Comparison of ENCODE assay signal across 21 cellular contexts in genomic region chr11:104892723-104893511, GRCh38. TPM values are rescaled to one million over a fixed set of nuclear protein-coding genes. Genes with fewer than 3 reads are reported as not detected.
DNase-seq lines count a peak whose midpoint lies in the region; FAIRE-seq and TF ChIP-seq lines count a peak whose summit lies in the region.
"Had no signal": no experiment of that assay in that cellular context is flagged by ENCODE, and none has a peak within 500 bp of the region (broad histone marks: within the 10 kb centered on the region; RNA-seq: fewer than 3 reads in every experiment).

No MANE protein-coding gene starts in this region.

- H3K9me1 ChIP-seq in endothelial cell of umbilical vein (replicated peaks; ENCODE audit: control insufficient read depth, extremely low read depth, insufficient read depth, low read length), result no peaks in the 10 kb centered on the region

- no peaks in the 10 kb centered on the region for H3K27me3 ChIP-seq in endothelial cell of umbilical vein (ENCODE audit: control insufficient read depth in 2 of 2, insufficient read depth in 2 of 2, low read length in 2 of 2)
- no peaks in the 10 kb centered on the region for H3K27me3 ChIP-seq in neuronal stem cell (ENCODE audit: control insufficient read depth in 3 of 3, insufficient read depth in 3 of 3, low read depth in 1 of 3, low read length in 3 of 3)
- H3K27me3 ChIP-seq: dorsolateral prefrontal cortex had no signal

- POLR2A ChIA-PET in endothelial cell of umbilical vein (lab: Charles Lee), result no interaction called here

- no peak overlapping the region for H4K91ac ChIP-seq in neuronal stem cell (ENCODE audit: low read depth, low read length, poor library complexity)

- no peak overlapping the region for H3K4me3 ChIP-seq in AG10803 (ENCODE audit: low read length)
- H3K4me3 ChIP-seq in endothelial cell of umbilical vein (replicated peaks in 1 of 3; ENCODE audit: insufficient read depth in 1 of 3, low read depth in 1 of 3, low read length in 3 of 3), result no peak overlapping the region
- no peak overlapping the region for H3K4me3 ChIP-seq in neuronal stem cell (ENCODE audit: low read length in 2 of 2)
- H3K4me3 ChIP-seq: A549, dorsolateral prefrontal cortex, prostate gland had no signal

- dilution Hi-C loops in endothelial cell of umbilical vein (cut with MboI; ENCODE audit: extremely low pct_ligation_motif_present, low sequenced_read_pairs), result no loop called here

- FAIRE-seq in endothelial cell of umbilical vein (lab: Jason Lieb, UNC), result peak; percentile 93
- FAIRE-seq: A549 had no signal

- H3K4me2 ChIP-seq in endothelial cell of umbilical vein (ENCODE audit: insufficient read depth, low read length), result peak overlapping the region; percentile 79
- no peak overlapping the region for H3K4me2 ChIP-seq in neuronal stem cell (ENCODE audit: insufficient read depth, low read length, poor library complexity, severe bottlenecking)
- H3K4me2 ChIP-seq: A549, KMS-11 had no signal

- intact Hi-C loops in endothelial cell of umbilical vein (cut with micrococcal nuclease) (no loop called here), head of caudate nucleus (cut with DNase I) (no loop called here)

- no peak overlapping the region for H2BK12ac ChIP-seq in neuronal stem cell (ENCODE audit: low read length)

- no TSS peak for BruUV-seq in endothelial cell of umbilical vein (replicated peaks; lab: Mats Ljungman, UMichigan)

- H3K36me3 ChIP-seq in endothelial cell of umbilical vein (ENCODE audit: control insufficient read depth in 2 of 2, extremely low read depth in 1 of 2, insufficient read depth in 2 of 2, low read length in 2 of 2), result no peaks in the 10 kb centered on the region
- H3K36me3 ChIP-seq in neuronal stem cell (replicated peaks in 1 of 2; ENCODE audit: control insufficient read depth in 2 of 2, insufficient read depth in 2 of 2, low read length in 2 of 2), result no peaks in the 10 kb centered on the region
- H3K36me3 ChIP-seq: prostate gland had no signal

- CTCF ChIA-PET in endothelial cell of umbilical vein (lab: Charles Lee), result interaction anchor here (0.9 to 1.6 kb wide), 3 partner anchors 11 to 971 kb away, joined by 3 to 5 read pairs (median 3); no protein-coding TSS in a partner anchor

- H3K4me1 ChIP-seq in endothelial cell of umbilical vein (ENCODE audit: control insufficient read depth, extremely low read depth, insufficient read depth, low read length) (peaks cover 45% of the 10 kb centered on the region), neuronal stem cell (ENCODE audit: control insufficient read depth in 2 of 2, insufficient read depth in 1 of 2, low read depth in 1 of 2, low read length in 2 of 2) (no peaks in the 10 kb centered on the region)
- H3K4me1 ChIP-seq: A549, prostate gland had no signal

- H2BK5ac ChIP-seq in neuronal stem cell (ENCODE audit: low read length), result no peak overlapping the region

- H2BK15ac ChIP-seq in neuronal stem cell (ENCODE audit: low read length), result no peak overlapping the region

- no peak overlapping the region for H3K4ac ChIP-seq in neuronal stem cell (ENCODE audit: low read length)

- no peaks in the 10 kb centered on the region for H3K9me3 ChIP-seq in endothelial cell of umbilical vein (replicated peaks; ENCODE audit: control insufficient read depth, insufficient read depth, low read length)
- H3K9me3 ChIP-seq in neuronal stem cell (replicated peaks in 1 of 2; ENCODE audit: control insufficient read depth in 2 of 2, insufficient read depth in 1 of 2, low read depth in 1 of 2, low read length in 2 of 2), result no peaks in the 10 kb centered on the region
- H3K9me3 ChIP-seq: A549, prostate gland had no signal

- no peak overlapping the region for H3K18ac ChIP-seq in neuronal stem cell (ENCODE audit: low read length)

- no CpG with 5 or more reads among the region's 3 CpGs for WGBS in neuronal stem cell (ENCODE audit: extremely low coverage in 2 of 2, insufficient read length in 2 of 2, insufficient replicate concordance in 1 of 2), 2 donors

- no peaks in the 10 kb centered on the region for H3K79me2 ChIP-seq in endothelial cell of umbilical vein (ENCODE audit: control insufficient read depth, insufficient read depth, low read length)

- TF ChIP-seq CTCF in AG10803 (conservative IDR thresholded peaks at IDR 0.05; ENCODE audit: low read length) (no peak), endothelial cell of umbilical vein (IDR thresholded peaks at IDR 0.05; ENCODE audit: extremely low read depth in 1 of 2, insufficient read depth in 1 of 2, low read depth in 1 of 2, low read length in 2 of 2) (no peak)

- H3K9ac ChIP-seq in endothelial cell of umbilical vein (replicated peaks; ENCODE audit: extremely low read depth, insufficient read depth, low read length) (peak overlapping the region; percentile 53), neuronal stem cell (ENCODE audit: low read depth, low read length, poor library complexity) (no peak overlapping the region)
- H3K9ac ChIP-seq: KMS-11 had no signal

- H3K14ac ChIP-seq in neuronal stem cell (ENCODE audit: low read length), result no peak overlapping the region

- no peak overlapping the region for H2BK120ac ChIP-seq in neuronal stem cell (ENCODE audit: low read depth, low read length)

- H4K8ac ChIP-seq in neuronal stem cell (ENCODE audit: low read depth, low read length), result no peak overlapping the region

- TF ChIP-seq POLR2A in endothelial cell of umbilical vein (IDR thresholded peaks at IDR 0.05; ENCODE audit: low read depth, low read length), result peak; percentile 25

- no peak overlapping the region for H3K23ac ChIP-seq in neuronal stem cell (ENCODE audit: low read depth, low read length, poor library complexity)

- H3K27ac ChIP-seq in endothelial cell of umbilical vein (ENCODE audit: insufficient read depth, low read depth, low read length) (peak overlapping the region; percentile 84), neuronal stem cell (replicated peaks; ENCODE audit: low read length) (no peak overlapping the region)
- H3K27ac ChIP-seq: A549, dorsolateral prefrontal cortex, HL-60, KMS-11, prostate gland had no signal

- H2AK5ac ChIP-seq in neuronal stem cell (ENCODE audit: low read depth, low read length), result no peak overlapping the region

- H2AFZ ChIP-seq in endothelial cell of umbilical vein (ENCODE audit: low read depth, low read length) (peak overlapping the region; percentile 78), neuronal stem cell (ENCODE audit: low read length) (peak overlapping the region; percentile 47)

- H3K79me1 ChIP-seq in neuronal stem cell (ENCODE audit: low read depth, low read length), result no peaks in the 10 kb centered on the region

- peak; percentile 18 for DNase-seq in AG10803 (ENCODE audit: low read depth)
- DNase-seq in NCI-H460 (ENCODE audit: extremely low read depth, low read depth), result peak; percentile 2
- peak; percentile 83 for DNase-seq in endothelial cell of umbilical vein (ENCODE audit: low read depth, low spot score)
- DNase-seq in neuronal stem cell (ENCODE audit: low spot score), result no peak
- DNase-seq in head of caudate nucleus, result no peak
- DNase-seq in NCI-H69 (lab: John Stamatoyannopoulos, UW), result no peak
- no peak for DNase-seq in NOMO-1 (lab: John Stamatoyannopoulos, UW; ENCODE audit: unreplicated experiment in 2 of 2)
- no peak for DNase-seq in NCI-H2081 (lab: John Stamatoyannopoulos, UW)
- DNase-seq: activated gamma-delta T cell; CD4-positive, alpha-beta T cell; DND-41; dorsolateral prefrontal cortex; left ventricle myocardium superior; naive B cell; NCI-H2171 treated with DMSO at 0.1 percent for 48 hours; stimulated activated CD4-positive, alpha-beta T cell treated with anti-CD3 and anti-CD28 coated beads, Interleukin-15, amount 100 ng/mL, for 24 hours had no signal

- no peaks in the 10 kb centered on the region for H4K20me1 ChIP-seq in endothelial cell of umbilical vein (replicated peaks; ENCODE audit: control insufficient read depth, extremely low read depth, insufficient read depth, low read length)

TF ChIP-seq in endothelial cell of umbilical vein, 7 proteins besides CTCF, POLR2A, EP300 and RAD21:
- TF ChIP-seq EZH2 (IDR thresholded peaks at IDR 0.05; ENCODE audit: borderline replicate concordance, low read depth, low read length, severe bottlenecking) (no peak), MYC (IDR thresholded peaks at IDR 0.05; ENCODE audit: low read depth, low read length) (no peak), POLR2AphosphoS5 (IDR thresholded peaks at IDR 0.05; ENCODE audit: insufficient read depth, low read depth, low read length) (no peak), GATA2 (IDR thresholded peaks at IDR 0.05; ENCODE audit: insufficient read depth, insufficient read length, low read depth, low read length) (peak; percentile 49), MAX (IDR thresholded peaks at IDR 0.05; ENCODE audit: insufficient read depth, insufficient read length) (no peak), JUN (IDR thresholded peaks at IDR 0.05; ENCODE audit: borderline replicate concordance, insufficient read depth, insufficient read length, low read depth) (peak; percentile 5), FOS (IDR thresholded peaks at IDR 0.05; ENCODE audit: borderline replicate concordance, insufficient read depth, low read length) (peak; percentile 58)

RNA-seq across cellular contexts. Expression of gene CASP12, which starts 5.3 kb away (rescaled TPM):
- not detected in 2 replicates for total RNA-seq in NCI-H460 (2014; rRNA removed; shearing (Covaris generic))
- polyA plus RNA-seq in NCI-H460 (2014; cell fraction: nucleus; rRNA removed), result not detected in 2 replicates
- total RNA-seq in endothelial cell of umbilical vein, result 2.6 and 3.9 TPM in 2 replicates
- polyA plus RNA-seq in endothelial cell of umbilical vein, result 1.4 and 1.5 TPM in 2 replicates
- polyA plus RNA-seq in endothelial cell of umbilical vein (2011; cell fraction: cytosol; rRNA removed), result 1.5 TPM in 2 replicates
- 6.5 and 8.2 TPM in 2 replicates for polyA plus RNA-seq in endothelial cell of umbilical vein (2011; cell fraction: nucleus; rRNA removed)
- polyA plus RNA-seq in endothelial cell of umbilical vein (2012), result 2.0 and 3.4 TPM in 2 replicates
- polyA minus RNA-seq in endothelial cell of umbilical vein, result 2.0 and 4.5 TPM in 2 replicates
- not detected for polyA minus RNA-seq in endothelial cell of umbilical vein (2011; cell fraction: cytosol; rRNA and poly(A)+ RNA removed)
- polyA minus RNA-seq in endothelial cell of umbilical vein (2011; cell fraction: nucleus; rRNA and poly(A)+ RNA removed), result 7.9 and 10.2 TPM in 2 replicates
- not detected for polyA plus RNA-seq in neuronal stem cell (2013, experiment 1 of 2)
- not detected for polyA plus RNA-seq in neuronal stem cell (2013, experiment 2 of 2)
- total RNA-seq: CD4-positive, alpha-beta T cell; esophagus mucosa; left ventricle myocardium superior had no signal
- polyA plus RNA-seq: A549 had no signal

Comparison
In these comparisons a context has a peak if more than half of its experiments do, and no peak if none do; other contexts are left out.
1. DNase-seq: peak in AG10803 (single experiment), NCI-H460 (single experiment) and endothelial cell of umbilical vein (single experiment); none in neuronal stem cell (single experiment), head of caudate nucleus (0 of 42), NCI-H69 (single experiment), NOMO-1 (0 of 2) and NCI-H2081 (0 of 2).